In genomic region chr16:77171750-77172635, GRCh38 we compare ENCODE assay signal across 8 cellular contexts. TPM values are rescaled to one million over a fixed set of nuclear protein-coding genes. Genes with fewer than 3 reads are reported as not detected.
DNase-seq lines count a peak whose midpoint lies in the region; ATAC-seq and TF ChIP-seq lines count a peak whose summit lies in the region.

No MANE protein-coding gene starts in this region.

- no peak overlapping the region for H2AFZ ChIP-seq in mammary epithelial cell (ENCODE audit: low read depth, low read length)

- H3K9ac ChIP-seq in mammary epithelial cell (ENCODE audit: insufficient read depth, low read length): no peak overlapping the region

- intact Hi-C loops in mammary epithelial cell (cut with micrococcal nuclease) (loop anchor here (1.0 to 10.0 kb wide), 3 partner anchors 421 to 1383 kb away; partner anchors contain the start of gene CNTNAP4), left colon (cut with DNase I, micrococcal nuclease) (loop anchor here in 1 of 2 donors (5.0 kb wide), 1 partner anchor 1385 kb away; no protein-coding TSS in a partner anchor), tibial artery (cut with DNase I; ENCODE audit: low total_unique reads) (loop anchor here (2.0 kb wide), 1 partner anchor 1383 kb away; no protein-coding TSS in a partner anchor)

- no peaks in the 10 kb centered on the region for H4K20me1 ChIP-seq in mammary epithelial cell (ENCODE audit: insufficient read depth, low read length)

- H3K27me3 ChIP-seq in mammary epithelial cell (ENCODE audit: insufficient read depth, low read length): peaks cover 2% of the 10 kb centered on the region
- H3K27me3 ChIP-seq in tibial artery: peaks cover 0 to 36% of the 10 kb centered on the region in 2 donors

- DNase-seq in NCI-H2081 (lab: John Stamatoyannopoulos, UW) (peak; percentile 45 to 51), NCI-H2081 treated with DMSO at 0.1 percent for 48 hours (lab: John Stamatoyannopoulos, UW) (no peak), NCI-H82 (lab: John Stamatoyannopoulos, UW) (peak; percentile 82), mammary epithelial cell (peak; percentile 51), left colon (no peak), tibial artery (no peak)

- 35% methylated on average over 5 of the region's 5 CpGs for WGBS in mammary epithelial cell (ENCODE audit: low coverage, missing lambda C conversion rate)

- no peaks in the 10 kb centered on the region for H3K9me3 ChIP-seq in mammary epithelial cell (replicated peaks; ENCODE audit: insufficient read depth, low read length)
- no peaks in the 10 kb centered on the region for H3K9me3 ChIP-seq in tibial artery

- H3K36me3 ChIP-seq in mammary epithelial cell (ENCODE audit: insufficient read depth, low read length): no peaks in the 10 kb centered on the region
- no peaks in the 10 kb centered on the region for H3K36me3 ChIP-seq in tibial artery

- H3K4me2 ChIP-seq in mammary epithelial cell (ENCODE audit: insufficient read depth, low read depth, low read length): peak overlapping the region; percentile 9

- H3K4me3 ChIP-seq in mammary epithelial cell (replicated peaks in 1 of 3; ENCODE audit: insufficient read depth in 1 of 3, low read depth in 2 of 3, low read length in 3 of 3) (no peak overlapping the region), tibial artery (no peak overlapping the region)

- no peak overlapping the region for H3K27ac ChIP-seq in mammary epithelial cell (ENCODE audit: insufficient read depth, low read depth, low read length)
- H3K27ac ChIP-seq in tibial artery: no peak overlapping the region

- H3K79me2 ChIP-seq in mammary epithelial cell (ENCODE audit: insufficient read depth, low read length): no peaks in the 10 kb centered on the region

- TF ChIP-seq CTCF in mammary epithelial cell (conservative IDR thresholded peaks at IDR 0.05 in 1 of 2, IDR thresholded peaks at IDR 0.05 in 1 of 2; ENCODE audit: extremely low read depth in 1 of 2, insufficient read depth in 1 of 2, low read depth in 1 of 2, low read length in 2 of 2) (peak; percentile 48 to 71), tibial artery (IDR thresholded peaks at IDR 0.05) (peak; percentile 60 to 68)

- in situ Hi-C loops in mammary epithelial cell (cut with MboI; ENCODE audit: low sequenced_read_pairs in 2 of 2): no loop called here

- peak; percentile 75 for ATAC-seq in GM19452 (IDR thresholded peaks at IDR 0.05; ENCODE audit: unreplicated experiment)
- ATAC-seq in HG03521 (IDR thresholded peaks at IDR 0.05; ENCODE audit: unreplicated experiment): peak; percentile 77
- peak; percentile 67 for ATAC-seq in left colon

- dilution Hi-C loops in mammary epithelial cell (cut with HindIII; ENCODE audit: low sequenced_read_pairs): loop anchor here (25.0 kb wide), 1 partner anchor 1385 kb away; no protein-coding TSS in a partner anchor

- H3K4me1 ChIP-seq in mammary epithelial cell (ENCODE audit: insufficient read depth, low read length): no peaks in the 10 kb centered on the region
- no peaks in the 10 kb centered on the region for H3K4me1 ChIP-seq in tibial artery

- CTCF ChIA-PET in mammary epithelial cell (lab: Charles Lee; ENCODE audit: low non-redundant PET): interaction anchor here (0.5 to 1.0 kb wide), 4 partner anchors 345 to 1662 kb away, joined by 3 to 7 read pairs (median 3); no protein-coding TSS in a partner anchor

- no TSS peak for BruUV-seq in mammary epithelial cell (replicated peaks; lab: Mats Ljungman, UMichigan)

RNA-seq across cellular contexts. Expression of gene MON1B, which starts 19.0 kb away (rescaled TPM):
- total RNA-seq in mammary epithelial cell (10 to 100 TPM; 22.3 to 54.7 TPM), left colon (10 to 100 TPM; 71.6 to 82.3 TPM)
- 23.2 TPM for polyA plus RNA-seq in mammary epithelial cell
- 29.0 TPM for polyA minus RNA-seq in mammary epithelial cell

RNA-seq across cellular contexts. Expression of gene SYCE1L, which starts 27.2 kb away (rescaled TPM):
- 10 to 100 TPM in 1 of 2 donors, under 1 TPM in 1; 0.33 to 10.6 TPM for total RNA-seq in mammary epithelial cell
- 0.48 TPM for polyA plus RNA-seq in mammary epithelial cell
- not detected for polyA minus RNA-seq in mammary epithelial cell
- total RNA-seq in left colon: 1 to 10 TPM; 4.7 to 7.4 TPM

Comparison
In these comparisons a context has a peak if more than half of its experiments do, and no peak if none do; other contexts are left out.
1. DNase-seq: peak in NCI-H2081 (2 of 2), NCI-H82 (single experiment) and mammary epithelial cell (single experiment); none in NCI-H2081 treated with DMSO at 0.1 percent for 48 hours (single experiment), left colon (0 of 2) and tibial artery (0 of 2).
2. Peak in every context shown above with its lines, with median percentiles within 50 percentile points of each other: ATAC-seq.